In genomic region chr18:6370410-6370809, GRCh38 we compare ENCODE assay signal across 1 cellular context.
TF ChIP-seq lines count a peak whose summit lies in the region.

No MANE protein-coding gene starts in this region.

TF ChIP-seq in HepG2, 621 proteins besides CTCF, POLR2A, EP300 and RAD21 (continued from another document):
- TF ChIP-seq ZNF318 (CRISPR knock-in tag; IDR thresholded peaks at IDR 0.05) (no peak), EZH2 (conservative IDR thresholded peaks at IDR 0.05; ENCODE audit: low read depth, low read length) (no peak), ZNF713 (CRISPR knock-in tag; IDR thresholded peaks at IDR 0.05) (no peak), FOXP4 (CRISPR knock-in tag; IDR thresholded peaks at IDR 0.05) (no peak), FOSL1 (CRISPR knock-in tag; IDR thresholded peaks at IDR 0.05; ENCODE audit: borderline replicate concordance) (no peak), ELK4 (CRISPR knock-in tag; IDR thresholded peaks at IDR 0.05; ENCODE audit: borderline replicate concordance) (no peak), ZSCAN9 (CRISPR knock-in tag; IDR thresholded peaks at IDR 0.05; ENCODE audit: borderline replicate concordance) (no peak), FOXK1 (CRISPR knock-in tag; IDR thresholded peaks at IDR 0.05; ENCODE audit: borderline replicate concordance, low read depth) (no peak), ZBTB20 (CRISPR knock-in tag; IDR thresholded peaks at IDR 0.05; ENCODE audit: borderline replicate concordance, low read depth) (peak; percentile 0; the same call in 1 of the 2 replicates), SP5 (CRISPR knock-in tag; IDR thresholded peaks at IDR 0.05; ENCODE audit: borderline replicate concordance, low read depth) (no peak), TFAP4 (IDR thresholded peaks at IDR 0.05; ENCODE audit: borderline replicate concordance, low read depth) (peak; percentile 62; the same call in 1 of the 2 replicates), SP1 (IDR thresholded peaks at IDR 0.05) (no peak), SP1 (CRISPR knock-in tag; IDR thresholded peaks at IDR 0.05) (no peak), SP4 (CRISPR knock-in tag; IDR thresholded peaks at IDR 0.05) (no peak), RNF2 (conservative IDR thresholded peaks at IDR 0.05; ENCODE audit: low read depth) (no peak), KLF9 (CRISPR knock-in tag; IDR thresholded peaks at IDR 0.05; ENCODE audit: low read depth) (no peak), AKAP8 (CRISPR knock-in tag; IDR thresholded peaks at IDR 0.05) (0 out of 2 replicates have a peak, but pooled peaks have one; percentile 49), PATZ1 (CRISPR knock-in tag; IDR thresholded peaks at IDR 0.05) (peak; percentile 53), ZFY (CRISPR knock-in tag; IDR thresholded peaks at IDR 0.05) (peak; percentile 54; the same call in 1 of the 2 replicates), ZNF317 (CRISPR knock-in tag; IDR thresholded peaks at IDR 0.05) (no peak), ZNF350 (CRISPR knock-in tag; IDR thresholded peaks at IDR 0.05; ENCODE audit: borderline replicate concordance, low read depth) (0 out of 2 replicates have a peak, but pooled peaks have one; percentile 2), ZNF549 (CRISPR knock-in tag; IDR thresholded peaks at IDR 0.05) (no peak), FOXO1 (CRISPR knock-in tag; IDR thresholded peaks at IDR 0.05) (no peak), DNMT3B (CRISPR knock-in tag; conservative IDR thresholded peaks at IDR 0.05) (no peak), SNAPC2 (CRISPR knock-in tag; IDR thresholded peaks at IDR 0.05) (no peak), NFKB2 (CRISPR knock-in tag; IDR thresholded peaks at IDR 0.05; ENCODE audit: borderline replicate concordance) (no peak), FOXP1 (IDR thresholded peaks at IDR 0.05) (no peak), FOXP1 (CRISPR knock-in tag; IDR thresholded peaks at IDR 0.05) (no peak), NRL (CRISPR knock-in tag; IDR thresholded peaks at IDR 0.05; ENCODE audit: borderline replicate concordance) (0 out of 2 replicates have a peak, but pooled peaks have one; percentile 42), ZBTB26 (CRISPR knock-in tag; IDR thresholded peaks at IDR 0.05; ENCODE audit: borderline replicate concordance) (no peak)
